ENCODE assay signal across 18 cellular contexts in the genomic region with DNA sequence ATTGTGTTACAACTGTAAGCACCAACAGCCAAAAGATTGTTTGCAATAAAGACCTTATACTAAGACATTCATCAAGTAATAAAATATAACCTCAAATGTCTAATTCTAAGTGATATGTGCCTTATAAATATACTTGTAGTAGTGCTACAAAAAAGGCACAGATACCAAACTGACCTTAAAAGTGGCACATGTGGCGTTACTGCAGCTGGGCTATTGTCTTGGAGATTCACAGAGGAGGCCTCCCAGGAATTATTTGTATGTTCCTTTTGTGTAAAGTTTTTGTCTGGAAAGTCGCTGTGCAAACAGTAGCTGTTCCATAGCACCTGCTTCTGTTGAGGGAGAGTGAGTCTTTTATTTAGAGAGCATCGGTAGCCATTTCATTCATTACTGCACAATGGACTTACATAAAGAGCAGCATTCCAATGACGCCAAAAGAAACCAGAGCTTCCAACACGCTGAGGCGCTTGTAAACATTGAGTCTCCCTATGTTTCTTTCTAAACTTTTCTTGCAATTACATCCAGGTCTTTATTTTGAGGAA.
DNase-seq lines count a peak whose midpoint lies in the region; ATAC-seq and TF ChIP-seq lines count a peak whose summit lies in the region.
"Had no signal": no experiment of that assay in that cellular context is flagged by ENCODE, and none has a peak within 500 bp of the region (broad histone marks: within the 10 kb centered on the region; RNA-seq: fewer than 3 reads in every experiment).

No MANE protein-coding gene starts in this region.

- H3K4me1 Mint-ChIP-seq in neural crest cell = peaks cover 24% of the 10 kb centered on the region
- H3K4me1 Mint-ChIP-seq: naive thymus-derived CD8-positive, alpha-beta T cell had no signal

- H3K36me3 ChIP-seq in HAP-1 (replicated peaks) = no peaks in the 10 kb centered on the region
- no peaks in the 10 kb centered on the region for H3K36me3 ChIP-seq in SJCRH30
- no peaks in the 10 kb centered on the region for H3K36me3 ChIP-seq in left lung
- H3K36me3 ChIP-seq: SJSA1, stomach, vagina had no signal

- ATAC-seq in HG03280 (IDR thresholded peaks at IDR 0.05; ENCODE audit: unreplicated experiment) = no peak
- ATAC-seq in left lung = no peak
- ATAC-seq: naive thymus-derived CD8-positive, alpha-beta T cell had no signal

- peak overlapping the region; percentile 7 for H3K27ac Mint-ChIP-seq in neural crest cell (ENCODE audit: unreplicated experiment)
- H3K27ac Mint-ChIP-seq: activated T-cell treated with anti-CD3 and anti-CD28 coated beads, Interleukin-2, amount 50 U/mL, for 24 hours; HFFc6; naive thymus-derived CD8-positive, alpha-beta T cell had no signal

- H3K9me3 ChIP-seq in HAP-1 (no peaks in the 10 kb centered on the region), SJCRH30 (replicated peaks) (no peaks in the 10 kb centered on the region), left lung (no peaks in the 10 kb centered on the region)
- H3K9me3 ChIP-seq: SJSA1, stomach, vagina had no signal

- in situ Hi-C loops in HAP-1 (cut with MboI; ENCODE audit: low sequenced_read_pairs) = no loop called here

- peak overlapping the region; percentile 32 for H3K4me3 Mint-ChIP-seq in neural crest cell
- H3K4me3 Mint-ChIP-seq: activated T-cell treated with anti-CD3 and anti-CD28 coated beads, Interleukin-2, amount 50 U/mL, for 24 hours; HFFc6; naive thymus-derived CD8-positive, alpha-beta T cell had no signal

- H3K9me3 Mint-ChIP-seq in neural crest cell = peaks cover 9% of the 10 kb centered on the region
- H3K9me3 Mint-ChIP-seq: activated T-cell treated with anti-CD3 and anti-CD28 coated beads, Interleukin-2, amount 50 U/mL, for 24 hours; HFFc6; naive thymus-derived CD8-positive, alpha-beta T cell had no signal

- H3K4me3 ChIP-seq in HAP-1 (no peak overlapping the region), SJCRH30 (no peak overlapping the region), left lung (no peak overlapping the region)
- H3K4me3 ChIP-seq: lung, SJSA1, stomach, vagina had no signal

- no peaks in the 10 kb centered on the region for H3K27me3 Mint-ChIP-seq in neural crest cell (ENCODE audit: low read depth)
- H3K27me3 Mint-ChIP-seq: naive thymus-derived CD8-positive, alpha-beta T cell had no signal

- TF ChIP-seq CTCF in neural crest cell (conservative IDR thresholded peaks at IDR 0.05) (no peak), left lung (IDR thresholded peaks at IDR 0.05) (no peak)

- H3K27ac ChIP-seq in SJCRH30 (no peak overlapping the region), left lung (no peak overlapping the region)
- H3K27ac ChIP-seq: KMS-11, SJSA1, stomach, vagina had no signal

- H3K4me1 ChIP-seq in HAP-1 = peaks cover 17% of the 10 kb centered on the region
- H3K4me1 ChIP-seq in SJCRH30 = no peaks in the 10 kb centered on the region
- H3K4me1 ChIP-seq in left lung = no peaks in the 10 kb centered on the region
- H3K4me1 ChIP-seq: SJSA1, stomach, vagina had no signal

- intact Hi-C loops in left lung (cut with DNase I) = no loop called here

- H3K27me3 ChIP-seq in HAP-1 (ENCODE audit: low read depth) (no peaks in the 10 kb centered on the region), SJCRH30 (no peaks in the 10 kb centered on the region), left lung (no peaks in the 10 kb centered on the region)
- H3K27me3 ChIP-seq: SJSA1, stomach, vagina had no signal

- peaks cover 8% of the 10 kb centered on the region for H3K36me3 Mint-ChIP-seq in neural crest cell (ENCODE audit: low read depth)
- H3K36me3 Mint-ChIP-seq: naive thymus-derived CD8-positive, alpha-beta T cell had no signal

- DNase-seq in HAP-1 (ENCODE audit: low spot score in 2 of 2) (peak; percentile 75 to 100), NCI-H2081 (lab: John Stamatoyannopoulos, UW) (peak; percentile 8 to 68), SJCRH30 (peak; percentile 3 to 32), neural crest cell (ENCODE audit: low read depth, low spot score) (no peak), NCI-H82 (lab: John Stamatoyannopoulos, UW) (no peak), dermis blood vessel endothelial cell (no peak), left lung (no peak)
- DNase-seq: activated CD4-positive, alpha-beta T cell treated with anti-CD3 and anti-CD28 coated beads, Interleukin-2, amount 50 U/mL, for 4 hours; activated T-cell treated with anti-CD3 and anti-CD28 coated beads, Interleukin-2, amount 50 U/mL, for 24 hours; foreskin melanocyte; HFFc6; naive thymus-derived CD8-positive, alpha-beta T cell; stomach had no signal

Comparison
In these comparisons a context has a peak if more than half of its experiments do, and no peak if none do; other contexts are left out.
1. DNase-seq: peak in HAP-1 (2 of 2), NCI-H2081 (2 of 2) and SJCRH30 (2 of 2); none in neural crest cell (single experiment), NCI-H82 (single experiment), dermis blood vessel endothelial cell (single experiment) and left lung (0 of 2).